21 cellular contexts compared by ENCODE assay signal in the genomic region with DNA sequence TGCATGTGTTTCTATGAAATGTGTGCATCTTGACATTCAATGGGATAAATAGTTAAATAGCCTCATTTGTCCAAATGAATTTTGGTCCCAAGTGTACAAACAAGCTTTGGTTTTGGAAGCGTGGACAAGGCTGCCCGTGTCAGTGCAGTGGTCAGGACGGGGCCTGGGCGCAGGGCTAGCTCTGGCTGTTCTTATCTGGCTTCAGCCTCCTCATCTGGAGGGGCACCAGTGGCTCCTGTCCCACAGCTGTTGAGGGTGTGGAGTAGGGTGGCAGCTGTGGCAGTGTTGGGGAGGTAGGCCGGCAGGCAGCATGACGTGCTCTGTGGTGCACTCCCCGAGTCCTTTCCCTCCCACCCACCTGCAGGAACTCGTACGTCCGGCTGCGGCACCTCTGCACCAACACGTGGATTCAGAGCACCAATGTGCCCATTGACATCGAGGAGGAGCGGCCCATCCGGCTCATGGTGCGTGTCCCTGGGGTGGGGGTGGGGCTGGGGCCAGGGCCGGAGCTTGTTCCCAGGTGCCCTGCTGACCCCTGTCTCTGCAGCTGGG.
"Had no signal": no experiment of that assay in that cellular context is flagged by ENCODE, and none has a peak within 500 bp of the region (broad histone marks: within the 10 kb centered on the region; RNA-seq: fewer than 3 reads in every experiment).

No MANE protein-coding gene starts in this region.

- H3K9me3 ChIP-seq: MG63, SJSA1 had no signal

- H3K27me3 ChIP-seq: MG63, SJSA1 had no signal

- H3K27ac ChIP-seq: SJSA1, SK-N-MC had no signal

- DNase-seq: KBM-7, MG63, NCI-H1092, NCI-H1105 treated with DMSO at 0.1 percent for 48 hours, NCI-H1417 treated with DMSO at 0.1 percent for 48 hours, NCI-H187, NCI-H2029, NCI-H2081 treated with DMSO at 0.1 percent for 48 hours, NCI-H2171, NCI-H226, NCI-H446, NCI-H510A, NCI-H524 treated with DMSO at 0.1 percent for 48 hours, NCI-H69, NCI-H774, PC-3, Right ventricle myocardium superior, SIG-M5 had no signal

- H3K4me3 ChIP-seq: MG63, SJSA1, SK-N-MC had no signal

- ATAC-seq: Panc1, PC-3 had no signal

- H3K4me1 ChIP-seq: SJSA1 had no signal
